Comparison of ENCODE assay signal across 25 cellular contexts in the genomic region with DNA sequence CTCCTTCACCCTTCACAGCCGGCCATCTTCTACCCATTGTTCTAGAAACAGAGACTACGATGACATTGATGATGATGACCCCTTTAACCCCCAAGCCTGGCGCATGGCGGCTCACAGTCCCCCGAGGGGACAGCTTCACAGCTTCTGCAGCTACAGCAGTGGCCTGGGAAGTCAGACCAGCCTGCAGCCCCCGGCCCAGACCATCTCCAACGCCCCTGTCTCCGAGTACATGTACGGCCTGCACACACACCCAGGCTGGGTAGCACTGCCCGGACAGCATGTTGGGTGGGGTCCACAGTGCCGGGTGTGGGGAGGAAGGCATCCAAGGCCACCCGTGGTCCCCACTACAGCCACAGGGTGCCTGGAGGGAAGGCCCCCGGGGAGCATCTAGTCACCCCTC. TPM values are rescaled to one million over a fixed set of nuclear protein-coding genes. Genes with fewer than 3 reads are reported as not detected.
"Had no signal": no experiment of that assay in that cellular context is flagged by ENCODE, and none has a peak within 500 bp of the region (broad histone marks: within the 10 kb centered on the region; RNA-seq: fewer than 3 reads in every experiment).

No MANE protein-coding gene starts in this region.

- FAIRE-seq: RCC 7860 had no signal

- H3K9ac ChIP-seq: SK-N-SH had no signal

- DNase-seq: KBM-7, MG63, NCI-H1092, NCI-H1105 treated with DMSO at 0.1 percent for 48 hours, NCI-H1417 treated with DMSO at 0.1 percent for 48 hours, NCI-H146, NCI-H187, NCI-H2029, NCI-H2081 treated with DMSO at 0.1 percent for 48 hours, NCI-H2171, NCI-H226, NCI-H446, NCI-H510A, NCI-H524 treated with DMSO at 0.1 percent for 48 hours, NCI-H69, NCI-H774, Right ventricle myocardium superior, RPMI8226, SIG-M5, SK-N-SH, SW 1271 had no signal

- H3K4me1 ChIP-seq: SJSA1 had no signal

- H3K27ac ChIP-seq: SJSA1 had no signal

- H3K4me3 ChIP-seq: MG63, SJSA1 had no signal

- H3K4me2 ChIP-seq: SK-N-SH had no signal

- H3K36me3 ChIP-seq: MG63, SJSA1 had no signal

- H3K27me3 ChIP-seq: MG63 had no signal

- H3K9me3 ChIP-seq: MG63, SJSA1, SK-N-SH had no signal

RNA-seq across cellular contexts. Expression of gene DNAI2, which starts 21.0 kb away (rescaled TPM):
- total RNA-seq: HT-29, LHCN-M2, Right ventricle myocardium superior, SJSA1 had no signal
- polyA plus RNA-seq: SK-N-SH had no signal
